9 cellular contexts compared by ENCODE assay signal in the genomic region with DNA sequence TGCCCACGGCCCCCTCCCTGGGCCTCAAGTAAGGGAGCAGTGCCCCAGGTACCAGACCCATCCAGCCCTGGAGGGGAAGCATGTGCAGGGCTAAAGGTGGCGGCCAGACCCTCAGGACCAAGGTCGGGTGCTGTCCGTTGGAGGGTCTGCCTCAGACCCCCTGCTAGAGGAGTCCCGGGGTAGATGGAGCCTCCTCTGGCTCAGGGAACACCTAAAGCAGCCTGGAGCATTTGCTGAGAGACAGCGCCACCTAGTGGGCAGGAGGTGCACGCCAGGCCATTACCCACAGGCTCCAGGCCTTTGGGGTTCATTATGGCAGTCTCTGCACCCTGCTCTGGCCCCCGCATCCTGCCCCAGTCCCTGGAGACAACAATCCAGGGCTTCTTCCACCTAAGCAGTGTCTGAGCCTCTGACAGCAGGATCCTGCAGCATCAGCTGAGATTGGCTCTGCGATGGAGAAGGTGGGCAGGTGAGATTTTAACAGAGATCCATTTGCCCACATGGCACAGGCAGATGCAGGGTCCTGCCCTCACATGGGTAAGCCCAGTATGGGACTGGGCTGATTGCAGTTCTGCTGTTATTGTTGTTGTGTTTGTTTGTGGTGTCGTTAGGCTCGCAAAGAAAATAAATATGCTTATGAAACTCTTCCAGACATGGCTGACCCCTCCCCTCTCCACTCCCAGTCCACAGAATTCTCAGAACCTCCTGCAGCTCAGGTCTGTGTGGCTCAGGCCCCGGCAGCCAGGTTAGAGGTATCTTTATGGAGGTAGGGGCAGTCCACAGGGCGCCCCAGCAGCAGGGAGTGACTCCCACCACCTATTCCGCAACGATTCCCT. TPM values are rescaled to one million over a fixed set of nuclear protein-coding genes. Genes with fewer than 3 reads are reported as not detected.
A peak's percentile ranks its signal among the peaks of the same experiment; 100 is the strongest.
DNase-seq lines count a peak whose midpoint lies in the region; ATAC-seq lines count a peak whose summit lies in the region.
"Had no signal": no experiment of that assay in that cellular context is flagged by ENCODE, and none has a peak within 500 bp of the region (broad histone marks: within the 10 kb centered on the region; RNA-seq: fewer than 3 reads in every experiment).

No MANE protein-coding gene starts in this region.

- H3K9me3 Mint-ChIP-seq in activated CD8-positive, alpha-beta T cell treated with anti-CD3 and anti-CD28 coated beads, Interleukin-2, amount 10 ng/mL, durations not matched to agents 7 days and 5 days (ENCODE audit: insufficient read depth), result no peaks in the 10 kb centered on the region

- peaks cover 32 to 49% of the 10 kb centered on the region in 2 experiments for H3K36me3 ChIP-seq in mesenchymal stem cell (ENCODE audit: control insufficient read depth in 1 of 2, insufficient read depth in 2 of 2, low read depth in 1 of 2, low read length in 2 of 2)

- H3K79me1 ChIP-seq in mesenchymal stem cell (replicated peaks; ENCODE audit: low read length, poor library complexity, severe bottlenecking), result peaks cover 8% of the 10 kb centered on the region

- H3K4me1 Mint-ChIP-seq in activated CD8-positive, alpha-beta T cell treated with anti-CD3 and anti-CD28 coated beads, Interleukin-2, amount 10 ng/mL, durations not matched to agents 7 days and 5 days (ENCODE audit: low read depth), result peaks cover 14% of the 10 kb centered on the region

- H3K36me3 Mint-ChIP-seq in activated CD8-positive, alpha-beta T cell treated with anti-CD3 and anti-CD28 coated beads, Interleukin-2, amount 10 ng/mL, durations not matched to agents 7 days and 5 days (ENCODE audit: low read depth), result no peaks in the 10 kb centered on the region

- no peaks in the 10 kb centered on the region for H3K27me3 Mint-ChIP-seq in activated CD8-positive, alpha-beta T cell treated with anti-CD3 and anti-CD28 coated beads, Interleukin-2, amount 10 ng/mL, durations not matched to agents 7 days and 5 days (ENCODE audit: low read depth)

- no peak overlapping the region for H2BK15ac ChIP-seq in mesenchymal stem cell (ENCODE audit: low read depth, poor library complexity, severe bottlenecking)

- no peaks in the 10 kb centered on the region for H3K27me3 ChIP-seq in mesenchymal stem cell (ENCODE audit: control insufficient read depth in 1 of 2, insufficient read depth in 1 of 2, low read length in 2 of 2)

- DNase-seq in ELR (ENCODE audit: low read depth) (peak; percentile 73), NCI-H748 treated with DMSO at 0.1 percent for 48 hours (lab: John Stamatoyannopoulos, UW) (peak; percentile 42), mesenchymal stem cell (peak; percentile 65)
- peak; percentile 92 for DNase-seq in activated CD8-positive, alpha-beta T cell treated with anti-CD3 and anti-CD28 coated beads, Interleukin-2, amount 10 ng/mL, durations not matched to agents 7 days and 5 days
- DNase-seq in effector CD8-positive, alpha-beta T cell (lab: John Stamatoyannopoulos, UW), result peak; percentile 84
- DNase-seq in stimulated activated CD8-positive, alpha-beta memory T cell treated with anti-CD3 and anti-CD28 coated beads, Interleukin-2, amount 100 ng/mL, for 48 hours (ENCODE audit: low read depth in 2 of 2), result peak; percentile 73 to 84

- no peak overlapping the region for H3K4me3 Mint-ChIP-seq in activated CD8-positive, alpha-beta T cell treated with anti-CD3 and anti-CD28 coated beads, Interleukin-2, amount 10 ng/mL, durations not matched to agents 7 days and 5 days

- no peak overlapping the region for H3K23ac ChIP-seq in mesenchymal stem cell (ENCODE audit: low read length in 2 of 2)

- no peak overlapping the region for H2BK12ac ChIP-seq in mesenchymal stem cell (ENCODE audit: low read length in 2 of 2)

- H4K8ac ChIP-seq in mesenchymal stem cell (ENCODE audit: low read length), result no peak overlapping the region

- no peak overlapping the region for H3K27ac ChIP-seq in mesenchymal stem cell (ENCODE audit: low read length, poor library complexity, severe bottlenecking)
- H3K27ac ChIP-seq: epithelial cell of prostate had no signal

- H3K9me3 ChIP-seq in mesenchymal stem cell (ENCODE audit: control insufficient read depth, low read length), result no peaks in the 10 kb centered on the region

- H3K14ac ChIP-seq in mesenchymal stem cell (ENCODE audit: low read length in 2 of 2), result no peak overlapping the region

- H4K91ac ChIP-seq in mesenchymal stem cell (ENCODE audit: low read length), result no peak overlapping the region

- H3K4ac ChIP-seq in mesenchymal stem cell (ENCODE audit: low read depth in 1 of 2, low read length in 2 of 2), result no peak overlapping the region

- WGBS in mesenchymal stem cell, result 38% methylated on average over 13 of the region's 15 CpGs

- ATAC-seq in HG02870 (IDR thresholded peaks at IDR 0.05; ENCODE audit: unreplicated experiment) (peak; percentile 54), GM18870 (IDR thresholded peaks at IDR 0.05; ENCODE audit: unreplicated experiment) (no peak)
- peak; percentile 97 for ATAC-seq in activated CD8-positive, alpha-beta T cell treated with anti-CD3 and anti-CD28 coated beads, Interleukin-2, amount 10 ng/mL, durations not matched to agents 7 days and 5 days

- H2AK5ac ChIP-seq in mesenchymal stem cell (ENCODE audit: low read length, severe bottlenecking), result peak overlapping the region; percentile 27

- H3K4me2 ChIP-seq in mesenchymal stem cell (ENCODE audit: low read length, poor library complexity, severe bottlenecking), result no peak overlapping the region

- H2BK120ac ChIP-seq in mesenchymal stem cell (ENCODE audit: low read depth, low read length), result no peak overlapping the region

- peaks cover 29% of the 10 kb centered on the region for H3K4me1 ChIP-seq in mesenchymal stem cell (ENCODE audit: control insufficient read depth, insufficient read depth, low read depth, low read length)

- no peak overlapping the region for H2BK5ac ChIP-seq in mesenchymal stem cell (ENCODE audit: low read depth, low read length, poor library complexity, severe bottlenecking)

- no peak overlapping the region for H2AFZ ChIP-seq in mesenchymal stem cell (ENCODE audit: low read depth, low read length)

- H3K27ac Mint-ChIP-seq in activated CD8-positive, alpha-beta T cell treated with anti-CD3 and anti-CD28 coated beads, Interleukin-2, amount 10 ng/mL, durations not matched to agents 7 days and 5 days, result no peak overlapping the region

- H3K18ac ChIP-seq in mesenchymal stem cell (ENCODE audit: low read depth in 1 of 2, low read length in 2 of 2), result no peak overlapping the region

- CTCF ChIA-PET in activated CD8-positive, alpha-beta T cell treated with anti-CD3 and anti-CD28 coated beads, Interleukin-2, amount 10 ng/mL, durations not matched to agents 7 days and 5 days (lab: Charles Lee), result interaction anchor here (0.7 to 17.0 kb wide), 21 partner anchors 8 to 252 kb away, joined by 3 to 264 read pairs (median 3); a partner anchor contains a TSS

- POLR2A ChIA-PET in activated CD8-positive, alpha-beta T cell treated with anti-CD3 and anti-CD28 coated beads, Interleukin-2, amount 10 ng/mL, durations not matched to agents 7 days and 5 days (lab: Charles Lee), result interaction anchor here (1.2 kb wide), 1 partner anchor 55 kb away, joined by 4 read pairs; no protein-coding TSS in a partner anchor

- H3K9ac ChIP-seq in mesenchymal stem cell (ENCODE audit: low read length), result no peak overlapping the region

- peak overlapping the region in 1 of 2 experiments; percentile 3 for H3K4me3 ChIP-seq in mesenchymal stem cell (ENCODE audit: insufficient read depth in 1 of 2, low read depth in 1 of 2, low read length in 2 of 2)

RNA-seq across cellular contexts. Expression of a gene that starts 42.4 kb away (rescaled TPM):
- 10 to 100 TPM; 18.2 to 23.6 TPM for total RNA-seq in activated CD8-positive, alpha-beta T cell treated with anti-CD3 and anti-CD28 coated beads, Interleukin-2, amount 10 ng/mL, durations not matched to agents 7 days and 5 days
- 15.6 TPM for polyA plus RNA-seq in mesenchymal stem cell (2013, experiment 1 of 2)
- polyA plus RNA-seq in mesenchymal stem cell (2013, experiment 2 of 2), result 15.8 TPM

RNA-seq across cellular contexts. Expression of a gene that starts 43.9 kb away (rescaled TPM):
- 10 to 100 TPM; 91.1 to 96.8 TPM for total RNA-seq in activated CD8-positive, alpha-beta T cell treated with anti-CD3 and anti-CD28 coated beads, Interleukin-2, amount 10 ng/mL, durations not matched to agents 7 days and 5 days
- polyA plus RNA-seq in mesenchymal stem cell (2013, experiment 1 of 2), result 81.8 TPM
- polyA plus RNA-seq in mesenchymal stem cell (2013, experiment 2 of 2), result 79.6 TPM

Comparison
In these comparisons a context has a peak if more than half of its experiments do, and no peak if none do; other contexts are left out.
1. DNase-seq: peak in every context shown above with its lines; median percentile 92 in activated CD8-positive, alpha-beta T cell treated with anti-CD3 and anti-CD28 coated beads, Interleukin-2, amount 10 ng/mL, durations not matched to agents 7 days and 5 days; 84 in effector CD8-positive, alpha-beta T cell; 78 in stimulated activated CD8-positive, alpha-beta memory T cell treated with anti-CD3 and anti-CD28 coated beads, Interleukin-2, amount 100 ng/mL, for 48 hours; 73 in ELR; 65 in mesenchymal stem cell; 42 in NCI-H748 treated with DMSO at 0.1 percent for 48 hours.